Comparison of ENCODE assay signal across 17 cellular contexts in genomic region chr7:155647734-155648133, GRCh38.
"Had no signal": no experiment of that assay in that cellular context is flagged by ENCODE, and none has a peak within 500 bp of the region (broad histone marks: within the 10 kb centered on the region; RNA-seq: fewer than 3 reads in every experiment).

No MANE protein-coding gene starts in this region.

- H3K9me3 ChIP-seq: ovary had no signal

- H3K4me3 Mint-ChIP-seq: activated CD4-positive, alpha-beta T cell treated with anti-CD3 and anti-CD28 coated beads for 36 hours; activated naive CD4-positive, alpha-beta T cell treated with anti-CD3 and anti-CD28 coated beads for 36 hours; central memory CD8-positive, alpha-beta T cell; WTC11 had no signal

- H3K27me3 ChIP-seq: ascending aorta, gastrocnemius medialis, heart right ventricle, left lung, ovary, stomach, upper lobe of right lung had no signal

- H3K4me3 ChIP-seq: ascending aorta, coronary artery, gastrocnemius medialis, heart right ventricle, left lung, ovary, psoas muscle, skin epidermis, stomach, upper lobe of right lung had no signal

- H3K36me3 ChIP-seq: ovary had no signal

- H3K27ac ChIP-seq: ascending aorta, coronary artery, gastrocnemius medialis, heart right ventricle, left lung, ovary, psoas muscle, skin epidermis, stomach, upper lobe of right lung had no signal

- DNase-seq: activated CD4-positive, alpha-beta T cell treated with anti-CD3 and anti-CD28 coated beads for 36 hours; activated CD4-positive, alpha-beta T cell treated with anti-CD3 and anti-CD28 coated beads, Interleukin-2, amount 50 U/mL, for 48 hours; activated naive CD4-positive, alpha-beta T cell treated with anti-CD3 and anti-CD28 coated beads for 36 hours; gastrocnemius medialis; heart right ventricle; left lung; ovary; psoas muscle; right cardiac atrium; stomach; upper lobe of right lung had no signal

- H3K27me3 Mint-ChIP-seq: activated CD4-positive, alpha-beta T cell treated with anti-CD3 and anti-CD28 coated beads for 36 hours; central memory CD8-positive, alpha-beta T cell had no signal

- ATAC-seq: activated CD4-positive, alpha-beta T cell treated with anti-CD3 and anti-CD28 coated beads for 36 hours; gastrocnemius medialis; heart right ventricle; left lung; psoas muscle; right cardiac atrium; upper lobe of right lung; WTC11 had no signal

- H3K27ac Mint-ChIP-seq: activated naive CD4-positive, alpha-beta T cell treated with anti-CD3 and anti-CD28 coated beads for 36 hours; T-helper 2 cell treated with Interferon-gamma antibody and Interleukin-4, amounts not matched to agents 5 μg/mL and 100 μg/mL, for 36 hours; WTC11 had no signal
